Comparison of ENCODE assay signal across 8 cellular contexts in the genomic region with DNA sequence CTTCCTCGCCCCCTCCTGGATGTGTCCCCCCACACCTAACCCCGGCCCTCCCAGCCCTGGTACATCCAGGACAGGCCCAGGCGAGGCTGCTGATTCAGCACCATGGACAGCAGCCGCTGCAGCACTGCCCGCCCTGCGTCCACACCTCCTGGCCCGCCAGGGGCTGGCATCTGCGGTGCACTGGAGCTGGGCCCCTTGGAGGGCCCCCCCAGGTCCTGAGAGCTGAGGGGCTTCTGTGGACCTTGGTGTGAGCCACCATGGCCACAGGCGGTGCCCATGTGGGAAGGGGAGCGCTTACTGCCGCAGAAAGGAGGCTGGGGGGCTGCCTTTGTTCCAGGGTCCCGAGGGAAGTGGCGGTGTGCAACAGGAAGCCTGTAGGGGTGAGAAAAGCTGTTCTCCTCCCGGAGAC. TPM values are rescaled to one million over a fixed set of nuclear protein-coding genes. Genes with fewer than 3 reads are reported as not detected.
DNase-seq lines count a peak whose midpoint lies in the region; ATAC-seq and TF ChIP-seq lines count a peak whose summit lies in the region.

No MANE protein-coding gene starts in this region.

- H3K27me3 ChIP-seq in HL-60 (ENCODE audit: insufficient read depth, poor library complexity, severe bottlenecking), result no peaks in the 10 kb centered on the region

- H3K27me3 Mint-ChIP-seq in activated B cell treated with CpG ODN at 0.5 μM for 24 hours, result peaks cover 3% of the 10 kb centered on the region
- no peaks in the 10 kb centered on the region for H3K27me3 Mint-ChIP-seq in natural killer cell treated with Interleukin-12 subunit alpha and Interleukin-12 subunit beta and Interleukin-15 and Interleukin-18, amount 100 ng/mL, for 72 hours

- DNase-seq in HL-60 (ENCODE audit: low read depth in 1 of 2, low spot score in 1 of 2) (peak; percentile 3 to 8), activated B cell treated with CpG ODN at 0.5 μM for 24 hours (peak; percentile 46), ecto neural progenitor cell (ENCODE audit: low spot score) (peak; percentile 84), middle frontal gyrus (ENCODE audit: extremely low spot score, low spot score) (no peak), cerebellar cortex (ENCODE audit: low spot score) (no peak), GM19240 (ENCODE audit: insufficient read length, low spot score) (no peak)
- DNase-seq in natural killer cell treated with Interleukin-12 subunit alpha and Interleukin-12 subunit beta and Interleukin-15 and Interleukin-18, amount 100 ng/mL, for 72 hours (ENCODE audit: low spot score), result no peak

- H3K4me3 Mint-ChIP-seq in activated B cell treated with CpG ODN at 0.5 μM for 24 hours, result no peak overlapping the region
- no peak overlapping the region for H3K4me3 Mint-ChIP-seq in natural killer cell treated with Interleukin-12 subunit alpha and Interleukin-12 subunit beta and Interleukin-15 and Interleukin-18, amount 100 ng/mL, for 72 hours

- CTCF ChIA-PET in activated B cell treated with CpG ODN at 0.5 μM for 24 hours (lab: Charles Lee), result no interaction called here

- no peaks in the 10 kb centered on the region for H3K9me3 Mint-ChIP-seq in activated B cell treated with CpG ODN at 0.5 μM for 24 hours
- H3K9me3 Mint-ChIP-seq in natural killer cell treated with Interleukin-12 subunit alpha and Interleukin-12 subunit beta and Interleukin-15 and Interleukin-18, amount 100 ng/mL, for 72 hours, result no peaks in the 10 kb centered on the region

- H3K4me3 ChIP-seq in HL-60 (replicated peaks; ENCODE audit: insufficient read depth, low read length), result no peak overlapping the region

- TF ChIP-seq CTCF in HL-60 (IDR thresholded peaks at IDR 0.05; ENCODE audit: insufficient read depth, low read length), result no peak
- TF ChIP-seq CTCF in activated B cell treated with CpG ODN at 0.5 μM for 24 hours (IDR thresholded peaks at IDR 0.05), result no peak

- no peak overlapping the region for H3K27ac Mint-ChIP-seq in activated B cell treated with CpG ODN at 0.5 μM for 24 hours
- H3K27ac Mint-ChIP-seq in natural killer cell treated with Interleukin-12 subunit alpha and Interleukin-12 subunit beta and Interleukin-15 and Interleukin-18, amount 100 ng/mL, for 72 hours, result no peak overlapping the region

- H3K36me3 Mint-ChIP-seq in activated B cell treated with CpG ODN at 0.5 μM for 24 hours (ENCODE audit: low read depth), result no peaks in the 10 kb centered on the region
- no peaks in the 10 kb centered on the region for H3K36me3 Mint-ChIP-seq in natural killer cell treated with Interleukin-12 subunit alpha and Interleukin-12 subunit beta and Interleukin-15 and Interleukin-18, amount 100 ng/mL, for 72 hours

- no peaks in the 10 kb centered on the region for H3K4me1 Mint-ChIP-seq in activated B cell treated with CpG ODN at 0.5 μM for 24 hours
- H3K4me1 Mint-ChIP-seq in natural killer cell treated with Interleukin-12 subunit alpha and Interleukin-12 subunit beta and Interleukin-15 and Interleukin-18, amount 100 ng/mL, for 72 hours (ENCODE audit: low read depth in 2 of 2), result no peaks in the 10 kb centered on the region

- POLR2A ChIA-PET in activated B cell treated with CpG ODN at 0.5 μM for 24 hours (lab: Charles Lee), result no interaction called here

- ATAC-seq in activated B cell treated with CpG ODN at 0.5 μM for 24 hours (ENCODE audit: low read depth) (peak; percentile 57), HG03175 (IDR thresholded peaks at IDR 0.05; ENCODE audit: unreplicated experiment) (no peak)
- ATAC-seq in natural killer cell treated with Interleukin-12 subunit alpha and Interleukin-12 subunit beta and Interleukin-15 and Interleukin-18, amount 100 ng/mL, for 72 hours, result peak; percentile 34 to 51

- no peak overlapping the region for H3K27ac ChIP-seq in HL-60 (replicated peaks)

- intact Hi-C loops in activated B cell treated with CpG ODN at 0.5 μM for 24 hours (cut with micrococcal nuclease), result no loop called here

RNA-seq across cellular contexts. Expression of gene CACNA1H, which starts 35.9 kb away (rescaled TPM):
- 0.02 TPM in 1 of 2 replicates, not detected in the other for total RNA-seq in activated B cell treated with CpG ODN at 0.5 μM for 24 hours
- under 1 TPM; 0.21 to 0.31 TPM for total RNA-seq in natural killer cell treated with Interleukin-12 subunit alpha and Interleukin-12 subunit beta and Interleukin-15 and Interleukin-18, amount 100 ng/mL, for 72 hours

RNA-seq across cellular contexts. Expression of gene TPSG1, which starts 36.3 kb away (rescaled TPM):
- total RNA-seq in activated B cell treated with CpG ODN at 0.5 μM for 24 hours, result not detected in 2 replicates
- 1 to 10 TPM in 1 of 2 donors, not detected in 1; 1.3 TPM for total RNA-seq in natural killer cell treated with Interleukin-12 subunit alpha and Interleukin-12 subunit beta and Interleukin-15 and Interleukin-18, amount 100 ng/mL, for 72 hours

RNA-seq across cellular contexts. Expression of gene TPSB2, which starts 41.2 kb away (rescaled TPM):
- total RNA-seq in activated B cell treated with CpG ODN at 0.5 μM for 24 hours, result not detected in 2 replicates
- total RNA-seq in natural killer cell treated with Interleukin-12 subunit alpha and Interleukin-12 subunit beta and Interleukin-15 and Interleukin-18, amount 100 ng/mL, for 72 hours, result 1 to 10 TPM in 1 of 2 donors, not detected in 1; 1.0 TPM

RNA-seq across cellular contexts. Expression of gene TPSAB1, which starts 51.7 kb away (rescaled TPM):
- total RNA-seq in activated B cell treated with CpG ODN at 0.5 μM for 24 hours, result not detected in 2 replicates
- total RNA-seq in natural killer cell treated with Interleukin-12 subunit alpha and Interleukin-12 subunit beta and Interleukin-15 and Interleukin-18, amount 100 ng/mL, for 72 hours, result 1 to 10 TPM in 1 of 2 donors, not detected in 1; 6.6 TPM

Comparison
In these comparisons a context has a peak if more than half of its experiments do, and no peak if none do; other contexts are left out.
1. DNase-seq: peak in HL-60 (2 of 2), activated B cell treated with CpG ODN at 0.5 μM for 24 hours (single experiment) and ecto neural progenitor cell (single experiment); none in natural killer cell treated with Interleukin-12 subunit alpha and Interleukin-12 subunit beta and Interleukin-15 and Interleukin-18, amount 100 ng/mL, for 72 hours (single experiment), middle frontal gyrus (single experiment), cerebellar cortex (single experiment) and GM19240 (single experiment).